ENCODE assay signal across 13 cellular contexts in the genomic region with DNA sequence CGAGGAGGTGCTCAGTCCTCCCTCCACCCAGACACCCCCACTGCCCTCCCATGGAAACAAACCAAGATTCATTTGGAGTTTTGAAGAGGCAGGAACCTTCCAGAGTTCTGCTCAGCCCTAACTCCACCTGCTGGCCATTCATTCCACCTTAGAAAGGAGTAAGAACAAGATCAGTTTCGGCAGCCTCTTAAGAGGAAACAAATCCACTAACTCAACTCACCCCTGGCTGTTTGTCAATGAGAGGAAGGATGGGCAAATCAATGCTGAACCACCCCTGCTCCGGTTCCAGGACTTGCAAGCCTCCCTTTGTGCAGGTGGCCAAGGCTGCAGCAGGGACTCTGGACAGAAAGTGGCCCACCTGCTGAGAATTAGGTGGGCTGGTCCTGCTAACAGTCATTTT. TPM values are rescaled to one million over a fixed set of nuclear protein-coding genes. Genes with fewer than 3 reads are reported as not detected.
DNase-seq lines count a peak whose midpoint lies in the region; ATAC-seq and TF ChIP-seq lines count a peak whose summit lies in the region.
"Had no signal": no experiment of that assay in that cellular context is flagged by ENCODE, and none has a peak within 500 bp of the region (broad histone marks: within the 10 kb centered on the region; RNA-seq: fewer than 3 reads in every experiment).

No MANE protein-coding gene starts in this region.

- H3K79me2 ChIP-seq in HCT116 (ENCODE audit: insufficient read depth, low read length), result no peaks in the 10 kb centered on the region

- intact Hi-C loops in HCT116 (cut with micrococcal nuclease) (no loop called here), left cardiac atrium (cut with DNase I) (no loop called here)

- H3K4me3 ChIP-seq in HCT116 (replicated peaks in 1 of 2; ENCODE audit: low read depth in 1 of 2, low read length in 2 of 2) (no peak overlapping the region), Peyer's patch (no peak overlapping the region)
- H3K4me3 ChIP-seq: BLaER1, lung had no signal

- in situ Hi-C loops in ACHN (cut with HindIII; ENCODE audit: low pct_ligation_motif_present, low pct_unique_long_range_greater_than_20kb, low sequenced_read_pairs), result no loop called here

- H3K27me3 ChIP-seq in HCT116 (ENCODE audit: insufficient read depth, low read length) (no peaks in the 10 kb centered on the region), Peyer's patch (no peaks in the 10 kb centered on the region)
- H3K27me3 ChIP-seq: BLaER1 had no signal

- RAD21 ChIA-PET in HCT116 (lab: Charles Lee; ENCODE audit: low non-redundant PET in 1 of 2, low total read pairs in 2 of 2, uncharacterized antibody in 2 of 2, unreplicated experiment in 2 of 2), result no interaction called here

- peak; percentile 25 to 49 (median 46); a peak in 5 of 6 replicates for TF ChIP-seq CTCF in HCT116 (IDR thresholded peaks at IDR 0.05 in 2 of 3, conservative IDR thresholded peaks at IDR 0.05 in 1 of 3; ENCODE audit: borderline replicate concordance in 1 of 3, insufficient read depth in 1 of 3, low read depth in 2 of 3, low read length in 2 of 3)
- TF ChIP-seq CTCF in Peyer's patch (IDR thresholded peaks at IDR 0.05), result peak in 3 of 6 experiments; percentile 18 to 26 (median 25)

- H3K9me3 ChIP-seq in HCT116 (ENCODE audit: control insufficient read depth in 1 of 2, insufficient read depth in 1 of 2, low read depth in 1 of 2, low read length in 2 of 2) (no peaks in the 10 kb centered on the region), Peyer's patch (no peaks in the 10 kb centered on the region)
- H3K9me3 ChIP-seq: BLaER1 had no signal

- ATAC-seq in HCT116 (peak; percentile 73), GM21423 (IDR thresholded peaks at IDR 0.05; ENCODE audit: unreplicated experiment) (no peak), left cardiac atrium (no peak), HG03095 (IDR thresholded peaks at IDR 0.05; ENCODE audit: unreplicated experiment) (no peak)

- peak; percentile 2 for DNase-seq in ACHN
- DNase-seq in HCT116 (ENCODE audit: low read depth, low spot score), result no peak
- DNase-seq in UCSD-AML1 (lab: John Stamatoyannopoulos, UW; ENCODE audit: unreplicated experiment), result peak; percentile 15
- DNase-seq in iPS-NIHi7 (ENCODE audit: extremely low spot score), result peak; percentile 38
- DNase-seq in left cardiac atrium, result no peak
- DNase-seq in Peyer's patch, result no peak
- DNase-seq: aorta, NCI-H226, SW 1271 had no signal

- no peak overlapping the region for H3K4me2 ChIP-seq in HCT116 (ENCODE audit: low read length)
- H3K4me2 ChIP-seq: BLaER1 had no signal

- TF ChIP-seq RAD21 in HCT116 (IDR thresholded peaks at IDR 0.05; ENCODE audit: low read depth), result peak; percentile 39

- H4K20me1 ChIP-seq in HCT116 (ENCODE audit: insufficient read depth), result no peaks in the 10 kb centered on the region
- H4K20me1 ChIP-seq: BLaER1 had no signal

- H3K36me3 ChIP-seq in HCT116 (ENCODE audit: control insufficient read depth in 1 of 2, insufficient read depth in 2 of 2, low read length in 2 of 2), result no peaks in the 10 kb centered on the region
- H3K36me3 ChIP-seq in Peyer's patch, result no peaks in the 10 kb centered on the region
- H3K36me3 ChIP-seq: BLaER1 had no signal

- TF ChIP-seq POLR2A in HCT116 (IDR thresholded peaks at IDR 0.05; ENCODE audit: borderline replicate concordance, extremely low read depth, insufficient read depth, insufficient read length), result no peak
- no peak for TF ChIP-seq POLR2A in Peyer's patch (IDR thresholded peaks at IDR 0.05)

- H3K9ac ChIP-seq in HCT116 (ENCODE audit: low read length), result no peak overlapping the region
- H3K9ac ChIP-seq: BLaER1 had no signal

- no peaks in the 10 kb centered on the region for H3K9me2 ChIP-seq in HCT116 (ENCODE audit: insufficient read depth)

- POLR2A ChIA-PET in HCT116 (lab: Charles Lee), result no interaction called here

- CTCF ChIA-PET in HCT116 (lab: Charles Lee), result no interaction called here

- no TSS peak for BruUV-seq in HCT116 (replicated peaks; lab: Mats Ljungman, UMichigan)

- H3K4me1 ChIP-seq in HCT116 (ENCODE audit: control insufficient read depth in 1 of 2, insufficient read depth in 2 of 2, low read length in 2 of 2) (no peaks in the 10 kb centered on the region), Peyer's patch (no peaks in the 10 kb centered on the region)

- H2AFZ ChIP-seq in HCT116 (ENCODE audit: low read depth, low read length, poor library complexity, severe bottlenecking), result no peak overlapping the region

- H3K27ac ChIP-seq in HCT116 (ENCODE audit: low read depth, low read length) (no peak overlapping the region), Peyer's patch (no peak overlapping the region)
- H3K27ac ChIP-seq: BLaER1 had no signal

TF ChIP-seq in HCT116, 20 proteins besides CTCF, POLR2A, EP300 and RAD21:
- no peak for TF ChIP-seq CEBPB (IDR thresholded peaks at IDR 0.05; ENCODE audit: low read depth)
- TF ChIP-seq POLR2AphosphoS5 (IDR thresholded peaks at IDR 0.05; ENCODE audit: low read depth, low read length), result no peak
- no peak for TF ChIP-seq SIN3A (IDR thresholded peaks at IDR 0.05; ENCODE audit: low read depth)
- TF ChIP-seq ZNF274 (IDR thresholded peaks at IDR 0.05; ENCODE audit: low read depth, low read length), result no peak
- TF ChIP-seq JUND (IDR thresholded peaks at IDR 0.05), result no peak
- no peak for TF ChIP-seq EZH2 (IDR thresholded peaks at IDR 0.05)
- TF ChIP-seq FOSL1 (IDR thresholded peaks at IDR 0.05; ENCODE audit: low read depth), result no peak

RNA-seq across cellular contexts. Expression of a gene that starts 26.2 kb away (rescaled TPM):
- total RNA-seq in HCT116 (2021; ENCODE audit: unreplicated experiment) (10.5 TPM), left cardiac atrium (10 to 100 TPM in 1 of 2 donors, 1 to 10 TPM in 1; 8.7 to 25.5 TPM), Peyer's patch (1 to 10 TPM; 1.1 to 3.9 (median 2.7) TPM)
- 4.6 and 6.3 TPM in 2 replicates for polyA plus RNA-seq in HCT116 (2012)

Comparison
In these comparisons a context has a peak if more than half of its experiments do, and no peak if none do; other contexts are left out.
1. DNase-seq: peak in ACHN (single experiment), UCSD-AML1 (single experiment) and iPS-NIHi7 (single experiment); none in HCT116 (single experiment), left cardiac atrium (single experiment) and Peyer's patch (0 of 3).